In genomic region chr5:167574381-167574780, GRCh38 we compare ENCODE assay signal across 20 cellular contexts.
A peak's percentile ranks its signal among the peaks of the same experiment; 100 is the strongest.
DNase-seq lines count a peak whose midpoint lies in the region; ATAC-seq, FAIRE-seq and TF ChIP-seq lines count a peak whose summit lies in the region.
"Had no signal": no experiment of that assay in that cellular context is flagged by ENCODE, and none has a peak within 500 bp of the region (broad histone marks: within the 10 kb centered on the region; RNA-seq: fewer than 3 reads in every experiment).

No MANE protein-coding gene starts in this region.

- DNase-seq in NCI-H2171 treated with DMSO at 0.1 percent for 48 hours (lab: John Stamatoyannopoulos, UW), result peak; percentile 39
- no peak for DNase-seq in NCI-H2171 (lab: John Stamatoyannopoulos, UW)
- no peak for DNase-seq in astrocyte of the spinal cord (ENCODE audit: low read depth, low spot score)
- no peak for DNase-seq in keratinocyte (ENCODE audit: low read depth, low spot score)
- no peak for DNase-seq in testis
- DNase-seq in lower lobe of right lung, result no peak
- no peak for DNase-seq in RKO (ENCODE audit: low spot score)
- no peak for DNase-seq in NCI-H1105 treated with DMSO at 0.1 percent for 48 hours (lab: John Stamatoyannopoulos, UW)
- DNase-seq: 8988T; GOT3; heart right ventricle; naive thymus-derived CD4-positive, alpha-beta T cell; NCI-H187 treated with DMSO at 0.1 percent for 48 hours; stimulated activated CD4-positive, alpha-beta T cell treated with anti-CD3 and anti-CD28 coated beads, Interleukin-4, amount 100 ng/mL, for 24 hours; T-cell; tibial artery had no signal

- H2AFZ ChIP-seq in keratinocyte (ENCODE audit: control insufficient read depth, low read length), result no peak overlapping the region

- dilution Hi-C loops in keratinocyte (cut with MboI; ENCODE audit: extremely low pct_ligation_motif_present, low sequenced_read_pairs), result no loop called here

- no peak for TF ChIP-seq POLR2A in testis (IDR thresholded peaks at IDR 0.05)

- peak overlapping the region; percentile 95 for H3K4me2 ChIP-seq in keratinocyte (ENCODE audit: control insufficient read depth, extremely low read depth, insufficient read depth, low read depth, low read length)

- no peaks in the 10 kb centered on the region for H4K20me1 ChIP-seq in keratinocyte (ENCODE audit: control insufficient read depth, extremely low read depth, insufficient read depth, low read length)

- H3K9me1 ChIP-seq in keratinocyte (ENCODE audit: control insufficient read depth, extremely low read depth, insufficient read depth, low read length), result no peaks in the 10 kb centered on the region

- H3K27ac ChIP-seq in keratinocyte (ENCODE audit: control insufficient read depth, insufficient read depth, low read length), result no peak overlapping the region
- no peak overlapping the region for H3K27ac ChIP-seq in testis
- no peak overlapping the region for H3K27ac ChIP-seq in lower lobe of right lung
- H3K27ac ChIP-seq: heart right ventricle, right lobe of liver, tibial artery had no signal

- no peak for ATAC-seq in lower lobe of right lung
- ATAC-seq: GM12878; naive thymus-derived CD4-positive, alpha-beta T cell; T-cell had no signal

- FAIRE-seq in keratinocyte (lab: Jason Lieb, UNC), result no peak
- FAIRE-seq: colon, GM12878 had no signal

- no peaks in the 10 kb centered on the region for H3K9me3 ChIP-seq in keratinocyte (ENCODE audit: control insufficient read depth, low read depth, low read length)
- H3K9me3 ChIP-seq in testis, result no peaks in the 10 kb centered on the region
- no peaks in the 10 kb centered on the region for H3K9me3 ChIP-seq in lower lobe of right lung
- H3K9me3 ChIP-seq: heart right ventricle, MG63, right lobe of liver, tibial artery had no signal

- H3K79me2 ChIP-seq in keratinocyte (ENCODE audit: control insufficient read depth, insufficient read depth, low read length), result no peaks in the 10 kb centered on the region

- WGBS in testis, 2 donors, result 17 to 19% methylated on average over 6 of the region's 6 CpGs

- H3K9ac ChIP-seq in keratinocyte (ENCODE audit: control insufficient read depth, extremely low read depth, insufficient read depth, low read length), result no peak overlapping the region

- no peaks in the 10 kb centered on the region for H3K36me3 ChIP-seq in keratinocyte (ENCODE audit: control insufficient read depth in 2 of 2, extremely low read depth in 1 of 2, insufficient read depth in 2 of 2, low read length in 2 of 2)
- no peaks in the 10 kb centered on the region for H3K36me3 ChIP-seq in testis (ENCODE audit: low read depth, missing control alignments)
- H3K36me3 ChIP-seq in lower lobe of right lung, result no peaks in the 10 kb centered on the region
- H3K36me3 ChIP-seq: heart right ventricle, MG63, right lobe of liver, tibial artery had no signal

- H3K4me1 ChIP-seq in keratinocyte (ENCODE audit: control insufficient read depth, extremely low read depth, insufficient read depth, low read length) (peaks cover 7% of the 10 kb centered on the region), testis (no peaks in the 10 kb centered on the region), lower lobe of right lung (no peaks in the 10 kb centered on the region)

- intact Hi-C loops in testis (cut with DNase I; ENCODE audit: low total_unique reads) (no loop called here), lower lobe of right lung (cut with DNase I) (no loop called here)

- in situ Hi-C loops in astrocyte of the spinal cord (cut with HindIII; ENCODE audit: low sequenced_read_pairs), result no loop called here

- no peak for TF ChIP-seq CTCF in astrocyte of the spinal cord (IDR thresholded peaks at IDR 0.05; ENCODE audit: low read depth, low read length)
- no peak for TF ChIP-seq CTCF in keratinocyte (optimal IDR thresholded peaks at IDR 0.05 in 1 of 3, IDR thresholded peaks at IDR 0.05 in 1 of 3, conservative IDR thresholded peaks at IDR 0.05 in 1 of 3; ENCODE audit: extremely low read depth in 1 of 3, insufficient read depth in 2 of 3, low read length in 3 of 3)
- no peak for TF ChIP-seq CTCF in testis (IDR thresholded peaks at IDR 0.05)
- TF ChIP-seq CTCF in lower lobe of right lung (IDR thresholded peaks at IDR 0.05), result no peak

- H3K4me3 ChIP-seq in astrocyte of the spinal cord (ENCODE audit: low read depth, low read length) (peak overlapping the region; percentile 56), keratinocyte (ENCODE audit: control insufficient read depth in 2 of 3, extremely low read depth in 1 of 3, insufficient read depth in 2 of 3, low read depth in 1 of 3, low read length in 3 of 3) (peak overlapping the region in 2 of 3 experiments; percentile 66 to 68), testis (peak overlapping the region; percentile 9 to 42), lower lobe of right lung (no peak overlapping the region)
- H3K4me3 ChIP-seq: GM12878 had no signal

- H3K27me3 ChIP-seq in keratinocyte (ENCODE audit: control insufficient read depth, extremely low read depth, insufficient read depth, low read length), result peaks cover 35% of the 10 kb centered on the region
- H3K27me3 ChIP-seq in testis, result no peaks in the 10 kb centered on the region
- peaks cover 52% of the 10 kb centered on the region for H3K27me3 ChIP-seq in lower lobe of right lung (ENCODE audit: low read depth)
- H3K27me3 ChIP-seq: right lobe of liver had no signal
